Comparison of ENCODE assay signal across 14 cellular contexts in genomic region chr16:22070361-22071351, GRCh38. TPM values are rescaled to one million over a fixed set of nuclear protein-coding genes. Genes with fewer than 3 reads are reported as not detected.
DNase-seq lines count a peak whose midpoint lies in the region; ATAC-seq and TF ChIP-seq lines count a peak whose summit lies in the region.
"Had no signal": no experiment of that assay in that cellular context is flagged by ENCODE, and none has a peak within 500 bp of the region (broad histone marks: within the 10 kb centered on the region; RNA-seq: fewer than 3 reads in every experiment).

No MANE protein-coding gene starts in this region.

- H3K9me2 ChIP-seq in GM23248 (ENCODE audit: insufficient read depth): no peaks in the 10 kb centered on the region

- peaks cover 15% of the 10 kb centered on the region; the same call in 1 of the 2 replicates for H3K36me3 ChIP-seq in GM23248 (ENCODE audit: low read depth)
- peaks cover 0 to 6% of the 10 kb centered on the region in 2 donors for H3K36me3 ChIP-seq in ascending aorta
- H3K36me3 ChIP-seq in esophagus muscularis mucosa: peaks cover 0 to 3% (median 0%) of the 10 kb centered on the region in 4 donors
- H3K36me3 ChIP-seq: Peyer's patch had no signal

- no peak for TF ChIP-seq POLR2A in esophagus muscularis mucosa (IDR thresholded peaks at IDR 0.05; ENCODE audit: low read depth)

- intact Hi-C loops in ascending aorta (cut with DNase I) (loop anchor here (10.0 kb wide), 1 partner anchor 224 kb away; the partner anchor contains the start of gene POLR3E), esophagus muscularis mucosa (cut with DNase I) (no loop called here)

- H3K27ac ChIP-seq in GM23248: no peak overlapping the region
- H3K27ac ChIP-seq in ascending aorta: peak overlapping the region; percentile 30 to 56
- peak overlapping the region in 2 of 4 donors; percentile 3 to 8 for H3K27ac ChIP-seq in esophagus muscularis mucosa (replicated peaks in 1 of 4)
- H3K27ac ChIP-seq: Peyer's patch had no signal

- TF ChIP-seq EP300 in esophagus muscularis mucosa (IDR thresholded peaks at IDR 0.05): no peak

- H3F3A ChIP-seq in GM23248 (ENCODE audit: insufficient read depth): peaks cover 8% of the 10 kb centered on the region

- DNase-seq in GM23248 (peak; percentile 21), ascending aorta (ENCODE audit: low spot score in 2 of 2) (no peak), fibroblast of the conjunctiva (ENCODE audit: low read depth) (peak; percentile 13), retina (peak; percentile 34), esophagus muscularis mucosa (ENCODE audit: extremely low spot score) (no peak)
- DNase-seq in stimulated activated CD4-positive, alpha-beta T cell treated with anti-CD3 and anti-CD28 coated beads, Interleukin-2, amount 100 ng/mL, for 48 hours: no peak
- no peak for DNase-seq in activated T-cell treated with anti-CD3 and anti-CD28 coated beads, Interleukin-2, amount 50 U/mL, for 1 hour
- DNase-seq: COR-L47, GOT3, islet precursor cell, nephron progenitor cell, Peyer's patch had no signal

- no peak for ATAC-seq in HG03039 (IDR thresholded peaks at IDR 0.05; ENCODE audit: unreplicated experiment)
- ATAC-seq: stimulated activated effector memory CD8-positive, alpha-beta T cell treated with anti-CD3 and anti-CD28 coated beads, Interleukin-12 subunit alpha, Interleukin-12 subunit beta, amount 100 ng/mL, for 72 hours had no signal

- H3K4me1 ChIP-seq in GM23248 (ENCODE audit: insufficient read depth) (peaks cover 13% of the 10 kb centered on the region), ascending aorta (peaks cover 0 to 17% of the 10 kb centered on the region in 2 donors), esophagus muscularis mucosa (peaks cover 16 to 31% (median 17%) of the 10 kb centered on the region in 4 donors)
- H3K4me1 ChIP-seq: Peyer's patch had no signal

- H2AFZ ChIP-seq in GM23248: no peak overlapping the region

- no peak overlapping the region for H3K4me2 ChIP-seq in GM23248 (ENCODE audit: unreplicated experiment)

- no peak overlapping the region for H3K4me3 ChIP-seq in GM23248
- peak overlapping the region; percentile 14 to 35 for H3K4me3 ChIP-seq in ascending aorta
- peak overlapping the region in 2 of 4 donors; percentile 1 to 5 for H3K4me3 ChIP-seq in esophagus muscularis mucosa
- H3K4me3 ChIP-seq: Peyer's patch had no signal

- H4K20me1 ChIP-seq in GM23248 (ENCODE audit: insufficient read depth): 0 out of 2 replicates have a peak, but pooled peaks cover 4% of the 10 kb centered on the region

- TF ChIP-seq CTCF in ascending aorta (IDR thresholded peaks at IDR 0.05): no peak
- TF ChIP-seq CTCF in esophagus muscularis mucosa (IDR thresholded peaks at IDR 0.05): no peak

- H3K9me3 ChIP-seq in GM23248 (ENCODE audit: low read depth): no peaks in the 10 kb centered on the region
- peaks cover 0 to 10% of the 10 kb centered on the region in 2 donors for H3K9me3 ChIP-seq in ascending aorta
- H3K9me3 ChIP-seq in esophagus muscularis mucosa: no peaks in the 10 kb centered on the region

- no peak overlapping the region for H3K9ac ChIP-seq in GM23248

- in situ Hi-C loops in GM23248 (cut with MboI): no loop called here

- WGBS in GM23248 (ENCODE audit: low coverage in 1 of 2, low lambda C conversion rate in 2 of 2, missing lambda C conversion rate in 2 of 2), 2 experiments: 88% methylated on average over 13 of the region's 13 CpGs
- 52% methylated on average over 13 of the region's 13 CpGs for WGBS in esophagus muscularis mucosa

- peaks cover 88% of the 10 kb centered on the region for H3K79me2 ChIP-seq in GM23248 (ENCODE audit: insufficient read depth)

- H3K27me3 ChIP-seq in GM23248 (replicated peaks; ENCODE audit: insufficient read depth): no peaks in the 10 kb centered on the region
- no peaks in the 10 kb centered on the region for H3K27me3 ChIP-seq in ascending aorta
- no peaks in the 10 kb centered on the region for H3K27me3 ChIP-seq in esophagus muscularis mucosa
- H3K27me3 ChIP-seq: Peyer's patch had no signal

RNA-seq across cellular contexts. Expression of gene VWA3A, which starts 21.7 kb away (rescaled TPM):
- total RNA-seq in GM23248 (2014; rRNA removed; shearing (Covaris generic)): not detected in 2 replicates
- polyA plus RNA-seq in GM23248 (2016; fragmentation: Nextera tagmentation; extraction: Ambion mirVana): not detected in 2 replicates
- total RNA-seq in ascending aorta (not detected), esophagus muscularis mucosa (under 1 TPM in 3 of 4 donors, not detected in 1; 0.06 to 0.42 (median 0.17) TPM)

Comparison
In these comparisons a context has a peak if more than half of its experiments do, and no peak if none do; other contexts are left out.
1. DNase-seq: peak in GM23248 (single experiment), fibroblast of the conjunctiva (single experiment) and retina (single experiment); none in ascending aorta (0 of 2), esophagus muscularis mucosa (single experiment), stimulated activated CD4-positive, alpha-beta T cell treated with anti-CD3 and anti-CD28 coated beads, Interleukin-2, amount 100 ng/mL, for 48 hours (0 of 2) and activated T-cell treated with anti-CD3 and anti-CD28 coated beads, Interleukin-2, amount 50 U/mL, for 1 hour (single experiment).